ENCODE assay signal across 2 cellular contexts in genomic region chr11:46306296-46306853, GRCh38.
TF ChIP-seq lines count a peak whose summit lies in the region.

No MANE protein-coding gene starts in this region.

TF ChIP-seq in SK-N-SH treated with all-trans-retinoic acid at 6 μM for 48 hours, 23 proteins besides CTCF, POLR2A, EP300 and RAD21 (continued from another document):
- no peak for TF ChIP-seq TOX (CRISPR knock-in tag; IDR thresholded peaks at IDR 0.05; ENCODE audit: borderline replicate concordance)

TF ChIP-seq in SK-N-SH, 30 proteins besides CTCF, POLR2A, EP300 and RAD21:
- no peak for TF ChIP-seq USF2 (IDR thresholded peaks at IDR 0.05; ENCODE audit: borderline replicate concordance, low read depth, low read length)
- no peak for TF ChIP-seq SMC3 (IDR thresholded peaks at IDR 0.05; ENCODE audit: low read depth, low read length)
- TF ChIP-seq IRF3 (IDR thresholded peaks at IDR 0.05; ENCODE audit: low read depth, low read length), result no peak
- no peak for TF ChIP-seq POLR2AphosphoS5 (IDR thresholded peaks at IDR 0.05; ENCODE audit: low read depth, low read length)
- no peak for TF ChIP-seq USF1 (IDR thresholded peaks at IDR 0.05; ENCODE audit: borderline replicate concordance, low read depth)
- TF ChIP-seq SIN3A (IDR thresholded peaks at IDR 0.05; ENCODE audit: borderline replicate concordance, low read depth, low read length), result no peak
- no peak for TF ChIP-seq MEF2A (IDR thresholded peaks at IDR 0.05; ENCODE audit: borderline replicate concordance, low read depth)
- TF ChIP-seq RXRA (IDR thresholded peaks at IDR 0.05; ENCODE audit: borderline replicate concordance, low read depth), result no peak
- TF ChIP-seq NRF1 (IDR thresholded peaks at IDR 0.05; ENCODE audit: low read depth, low read length), result no peak
